18 cellular contexts compared by ENCODE assay signal in genomic region chr20:17161661-17162410, GRCh38.
DNase-seq lines count a peak whose midpoint lies in the region; ATAC-seq and FAIRE-seq lines count a peak whose summit lies in the region.
"Had no signal": no experiment of that assay in that cellular context is flagged by ENCODE, and none has a peak within 500 bp of the region (broad histone marks: within the 10 kb centered on the region; RNA-seq: fewer than 3 reads in every experiment).

No MANE protein-coding gene starts in this region.

- no peak for FAIRE-seq in HTR-8/SVneo (lab: Jason Lieb, UNC)
- FAIRE-seq: G401.6, K562, RCC 7860 had no signal

- no peaks in the 10 kb centered on the region for H3K27me3 Mint-ChIP-seq in stimulated activated memory B cell treated with anti-CD40 and anti-IgM and Interleukin-4, amounts not matched to agents 10 μg/mL and 1 μg/mL and 100 μg/mL, for 72 hours
- peaks cover 0 to 4% (median 1%) of the 10 kb centered on the region in 3 donors for H3K27me3 Mint-ChIP-seq in immature natural killer cell (ENCODE audit: low read depth in 3 of 3)

- peak; percentile 16 for ATAC-seq in stimulated activated memory B cell treated with anti-CD40 and anti-IgM and Interleukin-4, amounts not matched to agents 10 μg/mL and 1 μg/mL and 100 μg/mL, for 72 hours
- ATAC-seq: K562, Right ventricle myocardium inferior had no signal

- H3K27me3 ChIP-seq in adipocyte (replicated peaks; ENCODE audit: control insufficient read depth, insufficient read depth, low read length): no peaks in the 10 kb centered on the region

- H3K27ac Mint-ChIP-seq in stimulated activated memory B cell treated with anti-CD40 and anti-IgM and Interleukin-4, amounts not matched to agents 10 μg/mL and 1 μg/mL and 100 μg/mL, for 72 hours: no peak overlapping the region
- no peak overlapping the region for H3K27ac Mint-ChIP-seq in immature natural killer cell

- no peaks in the 10 kb centered on the region for H3K36me3 Mint-ChIP-seq in stimulated activated memory B cell treated with anti-CD40 and anti-IgM and Interleukin-4, amounts not matched to agents 10 μg/mL and 1 μg/mL and 100 μg/mL, for 72 hours
- no peaks in the 10 kb centered on the region for H3K36me3 Mint-ChIP-seq in immature natural killer cell

- no peak overlapping the region for H3K4me3 ChIP-seq in adipocyte (ENCODE audit: low read length)
- H3K4me3 ChIP-seq: K562 had no signal

- H3K4me3 Mint-ChIP-seq in stimulated activated memory B cell treated with anti-CD40 and anti-IgM and Interleukin-4, amounts not matched to agents 10 μg/mL and 1 μg/mL and 100 μg/mL, for 72 hours: no peak overlapping the region
- no peak overlapping the region for H3K4me3 Mint-ChIP-seq in immature natural killer cell

- peaks cover 4% of the 10 kb centered on the region for H3K4me1 ChIP-seq in adipocyte (ENCODE audit: control insufficient read depth, insufficient read depth, low read length)

- no peak overlapping the region for H3K9ac ChIP-seq in adipocyte (ENCODE audit: low read length)

- no peaks in the 10 kb centered on the region for H3K9me3 ChIP-seq in adipocyte (ENCODE audit: control insufficient read depth, low read length)

- H3K36me3 ChIP-seq in adipocyte (ENCODE audit: control insufficient read depth, insufficient read depth, low read length, severe bottlenecking): no peaks in the 10 kb centered on the region

- no peaks in the 10 kb centered on the region for H3K9me3 Mint-ChIP-seq in stimulated activated memory B cell treated with anti-CD40 and anti-IgM and Interleukin-4, amounts not matched to agents 10 μg/mL and 1 μg/mL and 100 μg/mL, for 72 hours
- peaks cover 0 to 4% (median 2%) of the 10 kb centered on the region in 6 donors for H3K9me3 Mint-ChIP-seq in immature natural killer cell

- no peaks in the 10 kb centered on the region for H3K4me1 Mint-ChIP-seq in stimulated activated memory B cell treated with anti-CD40 and anti-IgM and Interleukin-4, amounts not matched to agents 10 μg/mL and 1 μg/mL and 100 μg/mL, for 72 hours
- no peaks in the 10 kb centered on the region for H3K4me1 Mint-ChIP-seq in immature natural killer cell

- peak; percentile 78 for DNase-seq in DMS 273 (lab: John Stamatoyannopoulos, UW; ENCODE audit: unreplicated experiment)
- peak; percentile 91 to 95 for DNase-seq in NCI-H524 (lab: John Stamatoyannopoulos, UW)
- peak; percentile 2 for DNase-seq in adipocyte (ENCODE audit: low read depth)
- DNase-seq in T1000 (lab: John Stamatoyannopoulos, UW): no peak
- DNase-seq in immature natural killer cell: no peak
- DNase-seq in HTR-8/SVneo (ENCODE audit: insufficient read length, low spot score): no peak
- DNase-seq: ACHN; AML-193; HCEC 1CT; NCI-H1105; NCI-H2227 treated with DMSO at 0.1 percent for 48 hours; NCI-H526; NK-92 treated with Interleukin-12 subunit alpha and Interleukin-12 subunit beta, amount 100 ng/mL, for 24 hours had no signal

Comparison
In these comparisons a context has a peak if more than half of its experiments do, and no peak if none do; other contexts are left out.
1. DNase-seq: peak in DMS 273 (single experiment), NCI-H524 (2 of 2) and adipocyte (single experiment); none in T1000 (single experiment), immature natural killer cell (0 of 3) and HTR-8/SVneo (single experiment).